In genomic region chr11:35145249-35145648, GRCh38 we compare ENCODE assay signal across 8 cellular contexts. TPM values are rescaled to one million over a fixed set of nuclear protein-coding genes. Genes with fewer than 3 reads are reported as not detected.
DNase-seq lines count a peak whose midpoint lies in the region; ATAC-seq and TF ChIP-seq lines count a peak whose summit lies in the region.

No MANE protein-coding gene starts in this region.

- no peak for TF ChIP-seq CTCF in CD14-positive monocyte (IDR thresholded peaks at IDR 0.05)

- no peak overlapping the region for H3K4me3 Mint-ChIP-seq in CD14-positive monocyte
- H3K4me3 Mint-ChIP-seq in activated CD4-positive, alpha-beta memory T cell treated with anti-CD3 and anti-CD28 coated beads for 36 hours: peak overlapping the region; percentile 66

- no peaks in the 10 kb centered on the region for H3K36me3 ChIP-seq in muscle layer of duodenum (ENCODE audit: control insufficient read depth in 1 of 2, insufficient read depth in 2 of 2, low read length in 2 of 2)

- H3K4me3 ChIP-seq in muscle layer of duodenum (ENCODE audit: low read depth in 1 of 2, low read length in 2 of 2): no peak overlapping the region

- POLR2A ChIA-PET in activated CD4-positive, alpha-beta memory T cell treated with anti-CD3 and anti-CD28 coated beads for 36 hours (lab: Charles Lee): interaction anchor here (1.2 to 3.7 kb wide), 14 partner anchors 10 to 135 kb away, joined by 3 to 65 read pairs (median 12); no protein-coding TSS in a partner anchor

- peak overlapping the region; percentile 75 to 98 (median 85) for H3K27ac Mint-ChIP-seq in CD14-positive monocyte
- peak overlapping the region; percentile 99 for H3K27ac Mint-ChIP-seq in activated CD4-positive, alpha-beta memory T cell treated with anti-CD3 and anti-CD28 coated beads for 36 hours

- CTCF ChIA-PET in activated CD4-positive, alpha-beta memory T cell treated with anti-CD3 and anti-CD28 coated beads for 36 hours (lab: Charles Lee): interaction anchor here (1.0 to 7.9 kb wide), 8 partner anchors 17 to 148 kb away, joined by 3 to 113 read pairs (median 6); no protein-coding TSS in a partner anchor

- intact Hi-C loops in CD14-positive monocyte (cut with micrococcal nuclease): loop anchor here in 1 of 2 donors (10.0 kb wide), 2 partner anchors 220 to 240 kb away; no protein-coding TSS in a partner anchor
- intact Hi-C loops in activated CD4-positive, alpha-beta memory T cell treated with anti-CD3 and anti-CD28 coated beads for 36 hours (cut with micrococcal nuclease): loop anchor here (2.0 to 10.0 kb wide), 3 partner anchors 18 to 520 kb away; partner anchors contain the start of gene TRIM44

- no peaks in the 10 kb centered on the region for H3K27me3 Mint-ChIP-seq in CD14-positive monocyte (ENCODE audit: low read depth in 3 of 3)
- no peaks in the 10 kb centered on the region for H3K27me3 Mint-ChIP-seq in activated CD4-positive, alpha-beta memory T cell treated with anti-CD3 and anti-CD28 coated beads for 36 hours

- H3K4me1 Mint-ChIP-seq in CD14-positive monocyte: peaks cover 82% of the 10 kb centered on the region
- H3K4me1 Mint-ChIP-seq in activated CD4-positive, alpha-beta memory T cell treated with anti-CD3 and anti-CD28 coated beads for 36 hours (ENCODE audit: low read depth): peaks cover 79% of the 10 kb centered on the region

- H3K4me1 ChIP-seq in muscle layer of duodenum (ENCODE audit: control insufficient read depth in 1 of 2, insufficient read depth in 2 of 2, low read length in 2 of 2): peaks cover 30 to 40% of the 10 kb centered on the region in 2 donors

- no peaks in the 10 kb centered on the region for H3K27me3 ChIP-seq in muscle layer of duodenum (ENCODE audit: low read depth, low read length)

- H3K27ac ChIP-seq in muscle layer of duodenum (ENCODE audit: low read length): peak overlapping the region; percentile 70

- DNase-seq in CD14-positive monocyte (ENCODE audit: low spot score) (no peak), NCI-H1417 (lab: John Stamatoyannopoulos, UW) (no peak), HuH-7.5 (ENCODE audit: low spot score) (no peak), NCI-H1105 (lab: John Stamatoyannopoulos, UW) (no peak)
- peak; percentile 85 for DNase-seq in activated CD4-positive, alpha-beta memory T cell treated with anti-CD3 and anti-CD28 coated beads for 36 hours

- peaks cover 66 to 89% of the 10 kb centered on the region in 2 donors for H3K36me3 Mint-ChIP-seq in CD14-positive monocyte
- peaks cover 74% of the 10 kb centered on the region for H3K36me3 Mint-ChIP-seq in activated CD4-positive, alpha-beta memory T cell treated with anti-CD3 and anti-CD28 coated beads for 36 hours

- no peaks in the 10 kb centered on the region for H3K9me3 ChIP-seq in muscle layer of duodenum (ENCODE audit: control insufficient read depth in 1 of 2, low read length in 2 of 2)

- peaks cover 0 to 3% (median 0%) of the 10 kb centered on the region in 7 donors for H3K9me3 Mint-ChIP-seq in CD14-positive monocyte
- H3K9me3 Mint-ChIP-seq in activated CD4-positive, alpha-beta memory T cell treated with anti-CD3 and anti-CD28 coated beads for 36 hours: no peaks in the 10 kb centered on the region

- ATAC-seq in GM18909 (IDR thresholded peaks at IDR 0.05; ENCODE audit: poor library complexity, unreplicated experiment) (peak; percentile 71), HG03064 (IDR thresholded peaks at IDR 0.05; ENCODE audit: low read depth, unreplicated experiment) (peak; percentile 54)

RNA-seq across cellular contexts. Expression of gene CD44, which starts 6.3 kb away (rescaled TPM):
- polyA plus RNA-seq in CD14-positive monocyte: 100 to 1,000 TPM; 415 to 531 TPM
- 100 to 1,000 TPM; 440 to 442 TPM for total RNA-seq in activated CD4-positive, alpha-beta memory T cell treated with anti-CD3 and anti-CD28 coated beads for 36 hours
